Comparison of ENCODE assay signal across 11 cellular contexts in the genomic region with DNA sequence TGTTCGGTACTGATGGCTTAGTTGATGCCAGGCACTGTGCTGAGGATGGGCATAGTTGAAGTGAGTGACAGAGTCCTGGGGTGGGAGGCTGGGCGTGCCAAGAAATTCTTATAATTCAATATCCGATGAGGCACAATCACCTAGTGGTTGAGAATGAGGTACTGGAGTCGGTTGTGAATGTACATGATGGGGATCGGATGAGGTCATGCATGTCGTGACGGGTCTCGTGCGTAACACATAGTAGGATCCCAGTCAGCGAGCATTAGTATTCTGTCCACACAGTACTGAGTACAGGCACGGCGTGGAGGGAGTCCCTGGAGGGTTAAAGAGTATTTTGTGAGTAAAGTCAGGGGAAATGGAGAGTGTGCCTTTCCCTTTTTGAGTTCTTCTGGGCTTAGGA. TPM values are rescaled to one million over a fixed set of nuclear protein-coding genes. Genes with fewer than 3 reads are reported as not detected.
DNase-seq lines count a peak whose midpoint lies in the region; ATAC-seq and TF ChIP-seq lines count a peak whose summit lies in the region.
"Had no signal": no experiment of that assay in that cellular context is flagged by ENCODE, and none has a peak within 500 bp of the region (broad histone marks: within the 10 kb centered on the region; RNA-seq: fewer than 3 reads in every experiment).

No MANE protein-coding gene starts in this region.

- H3K27me3 Mint-ChIP-seq in activated CD4-positive, alpha-beta T cell treated with anti-CD3 and anti-CD28 coated beads, Interleukin-2, amount 10 ng/mL, durations not matched to agents 24 days and 14 days: peaks cover 3% of the 10 kb centered on the region
- peaks cover 5% of the 10 kb centered on the region for H3K27me3 Mint-ChIP-seq in WTC11 (ENCODE audit: low read depth)

- no peak for DNase-seq in activated CD4-positive, alpha-beta T cell treated with anti-CD3 and anti-CD28 coated beads, Interleukin-2, amount 10 ng/mL, durations not matched to agents 24 days and 14 days
- no peak for DNase-seq in activated CD4-positive, alpha-beta T cell treated with anti-CD3 and anti-CD28 coated beads, Interleukin-2, amount 50 U/mL, for 4 hours
- DNase-seq in WTC11 (ENCODE audit: low spot score) (no peak), fibroblast of the aortic adventitia (ENCODE audit: low read depth) (no peak), spleen (no peak), NCI-H1694 treated with DMSO at 0.1 percent for 48 hours (lab: John Stamatoyannopoulos, UW) (no peak)
- DNase-seq: heart left ventricle, T1000 had no signal

- POLR2A ChIA-PET in WTC11 (lab: Charles Lee): no interaction called here

- TF ChIP-seq POLR2A in spleen (IDR thresholded peaks at IDR 0.05): no peak

- peaks cover 59 to 86% (median 80%) of the 10 kb centered on the region in 6 donors for H3K4me1 ChIP-seq in spleen

- H3K27ac Mint-ChIP-seq in activated CD4-positive, alpha-beta T cell treated with anti-CD3 and anti-CD28 coated beads, Interleukin-2, amount 10 ng/mL, durations not matched to agents 24 days and 14 days: peak overlapping the region; percentile 56
- H3K27ac Mint-ChIP-seq in WTC11: peak overlapping the region; percentile 93

- TF ChIP-seq CTCF in WTC11 (IDR thresholded peaks at IDR 0.05): no peak
- no peak for TF ChIP-seq CTCF in fibroblast of the aortic adventitia (IDR thresholded peaks at IDR 0.05; ENCODE audit: insufficient read depth, low read length)
- no peak for TF ChIP-seq CTCF in spleen (IDR thresholded peaks at IDR 0.05 in 8 of 11, conservative IDR thresholded peaks at IDR 0.05 in 3 of 11)

- H3K9me3 Mint-ChIP-seq in activated CD4-positive, alpha-beta T cell treated with anti-CD3 and anti-CD28 coated beads, Interleukin-2, amount 10 ng/mL, durations not matched to agents 24 days and 14 days: peaks cover 4% of the 10 kb centered on the region
- H3K9me3 Mint-ChIP-seq in WTC11: no peaks in the 10 kb centered on the region

- H3K36me3 ChIP-seq in spleen: peaks cover 0 to 66% (median 28%) of the 10 kb centered on the region in 6 donors

- 82 to 90% (median 85%) methylated on average over 12 of the region's 12 CpGs for WGBS in spleen, 5 donors

- peak overlapping the region; percentile 100 for H3K4me3 Mint-ChIP-seq in activated CD4-positive, alpha-beta T cell treated with anti-CD3 and anti-CD28 coated beads, Interleukin-2, amount 10 ng/mL, durations not matched to agents 24 days and 14 days
- H3K4me3 Mint-ChIP-seq in WTC11: peak overlapping the region; percentile 90

- CTCF ChIA-PET in WTC11 (lab: Charles Lee): interaction anchor here (0.6 kb wide), 1 partner anchor 45 kb away, joined by 4 read pairs; no protein-coding TSS in a partner anchor

- peaks cover 68% of the 10 kb centered on the region for H3K36me3 Mint-ChIP-seq in activated CD4-positive, alpha-beta T cell treated with anti-CD3 and anti-CD28 coated beads, Interleukin-2, amount 10 ng/mL, durations not matched to agents 24 days and 14 days (ENCODE audit: low read depth)
- peaks cover 54% of the 10 kb centered on the region for H3K36me3 Mint-ChIP-seq in WTC11

- intact Hi-C loops in activated CD4-positive, alpha-beta T cell treated with anti-CD3 and anti-CD28 coated beads, Interleukin-2, amount 10 ng/mL, durations not matched to agents 24 days and 14 days (cut with micrococcal nuclease): no loop called here
- intact Hi-C loops in spleen (cut with DNase I; ENCODE audit: low total_unique reads): loop anchor here (10.0 kb wide), 1 partner anchor 49 kb away; no protein-coding TSS in a partner anchor

- ATAC-seq in WTC11 (no peak), GM18502 (IDR thresholded peaks at IDR 0.05; ENCODE audit: poor library complexity, unreplicated experiment) (no peak), GM21528 (IDR thresholded peaks at IDR 0.05; ENCODE audit: low FRiP score, unreplicated experiment) (no peak)
- ATAC-seq: heart left ventricle had no signal

- H3K4me1 Mint-ChIP-seq in activated CD4-positive, alpha-beta T cell treated with anti-CD3 and anti-CD28 coated beads, Interleukin-2, amount 10 ng/mL, durations not matched to agents 24 days and 14 days: peaks cover 57% of the 10 kb centered on the region
- H3K4me1 Mint-ChIP-seq in WTC11: peaks cover 39% of the 10 kb centered on the region

- no peaks in the 10 kb centered on the region for H3K9me3 ChIP-seq in spleen
- H3K9me3 ChIP-seq: heart left ventricle had no signal

- no peaks in the 10 kb centered on the region for H3K27me3 ChIP-seq in spleen (replicated peaks in 1 of 7)
- H3K27me3 ChIP-seq: heart left ventricle had no signal

- peak overlapping the region; percentile 32 for H3K4me3 ChIP-seq in fibroblast of the aortic adventitia (ENCODE audit: low read depth, low read length)
- H3K4me3 ChIP-seq in spleen: peak overlapping the region in 1 of 8 donors; percentile 91

- H3K27ac ChIP-seq in spleen: peak overlapping the region in 5 of 8 donors; percentile 94 to 98 (median 96)

TF ChIP-seq in WTC11, 78 proteins besides CTCF, POLR2A, EP300 and RAD21:
- TF ChIP-seq CREM (CRISPR knock-in tag; IDR thresholded peaks at IDR 0.05) (no peak), GRHL2 (CRISPR knock-in tag; IDR thresholded peaks at IDR 0.05; ENCODE audit: insufficient replicate concordance, severe bottlenecking) (no peak), TEAD4 (CRISPR knock-in tag; IDR thresholded peaks at IDR 0.05) (no peak), ELF4 (CRISPR knock-in tag; IDR thresholded peaks at IDR 0.05; ENCODE audit: low read depth) (no peak), AR (CRISPR knock-in tag; IDR thresholded peaks at IDR 0.05) (no peak)
- TF ChIP-seq, protein P1, sequence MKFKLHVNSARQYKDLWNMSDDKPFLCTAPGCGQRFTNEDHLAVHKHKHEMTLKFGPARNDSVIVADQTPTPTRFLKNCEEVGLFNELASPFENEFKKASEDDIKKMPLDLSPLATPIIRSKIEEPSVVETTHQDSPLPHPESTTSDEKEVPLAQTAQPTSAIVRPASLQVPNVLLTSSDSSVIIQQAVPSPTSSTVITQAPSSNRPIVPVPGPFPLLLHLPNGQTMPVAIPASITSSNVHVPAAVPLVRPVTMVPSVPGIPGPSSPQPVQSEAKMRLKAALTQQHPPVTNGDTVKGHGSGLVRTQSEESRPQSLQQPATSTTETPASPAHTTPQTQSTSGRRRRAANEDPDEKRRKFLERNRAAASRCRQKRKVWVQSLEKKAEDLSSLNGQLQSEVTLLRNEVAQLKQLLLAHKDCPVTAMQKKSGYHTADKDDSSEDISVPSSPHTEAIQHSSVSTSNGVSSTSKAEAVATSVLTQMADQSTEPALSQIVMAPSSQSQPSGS (CRISPR knock-in tag; IDR thresholded peaks at IDR 0.05; ENCODE audit: borderline replicate concordance, low read depth): no peak

RNA-seq across cellular contexts. Expression of gene SAFB, which starts 2.8 kb away (rescaled TPM):
- 142 and 143 TPM in 2 replicates for total RNA-seq in activated CD4-positive, alpha-beta T cell treated with anti-CD3 and anti-CD28 coated beads, Interleukin-2, amount 10 ng/mL, durations not matched to agents 24 days and 14 days
- total RNA-seq in WTC11 (2021): 106 to 141 TPM (median 110 TPM) in 3 replicates
- total RNA-seq in fibroblast of the aortic adventitia (ENCODE audit: low replicate concordance): 43.5 and 92.9 TPM in 2 replicates
- 100 to 1,000 TPM in 5 of 7 donors, 10 to 100 TPM in 2; 94.5 to 161 (median 112) TPM for total RNA-seq in spleen
- 10 to 100 TPM; 41.7 to 70.0 (median 64.8) TPM for polyA plus RNA-seq in spleen

RNA-seq across cellular contexts. Expression of gene SAFB2, which starts 3.1 kb away (rescaled TPM):
- total RNA-seq in activated CD4-positive, alpha-beta T cell treated with anti-CD3 and anti-CD28 coated beads, Interleukin-2, amount 10 ng/mL, durations not matched to agents 24 days and 14 days: 97.6 and 101 TPM in 2 replicates
- total RNA-seq in WTC11 (2021) (70.0 to 100 TPM (median 77.8 TPM) in 3 replicates), fibroblast of the aortic adventitia (ENCODE audit: low replicate concordance) (36.7 and 39.9 TPM in 2 replicates), spleen (100 to 1,000 TPM in 6 of 7 donors, 10 to 100 TPM in 1; 73.4 to 146 (median 117) TPM)
- 10 to 100 TPM; 34.8 to 90.6 (median 60.1) TPM for polyA plus RNA-seq in spleen

RNA-seq across cellular contexts. Expression of gene MICOS13, which starts 54.7 kb away (rescaled TPM):
- 56.2 and 63.4 TPM in 2 replicates for total RNA-seq in activated CD4-positive, alpha-beta T cell treated with anti-CD3 and anti-CD28 coated beads, Interleukin-2, amount 10 ng/mL, durations not matched to agents 24 days and 14 days
- total RNA-seq in WTC11 (2021) (30.0 to 32.8 TPM (median 32.5 TPM) in 3 replicates), fibroblast of the aortic adventitia (ENCODE audit: low replicate concordance) (15.4 and 31.1 TPM in 2 replicates), spleen (10 to 100 TPM; 15.7 to 41.0 (median 36.8) TPM)
- 10 to 100 TPM; 71.0 to 89.5 (median 78.0) TPM for polyA plus RNA-seq in spleen

RNA-seq across cellular contexts. Expression of gene HSD11B1L, which starts 55.2 kb away (rescaled TPM):
- total RNA-seq in activated CD4-positive, alpha-beta T cell treated with anti-CD3 and anti-CD28 coated beads, Interleukin-2, amount 10 ng/mL, durations not matched to agents 24 days and 14 days: 2.2 and 2.6 TPM in 2 replicates
- 11.8 to 19.1 TPM (median 15.5 TPM) in 3 replicates for total RNA-seq in WTC11 (2021)
- total RNA-seq in fibroblast of the aortic adventitia (ENCODE audit: low replicate concordance): 10.8 and 17.2 TPM in 2 replicates
- total RNA-seq in spleen: 1 to 10 TPM; 1.9 to 8.8 (median 3.1) TPM
- polyA plus RNA-seq in spleen: 1 to 10 TPM; 3.3 to 5.5 (median 3.8) TPM

RNA-seq across cellular contexts. Expression of gene TINCR, which starts 57.9 kb away (rescaled TPM):
- 0.33 and 0.52 TPM in 2 replicates for total RNA-seq in activated CD4-positive, alpha-beta T cell treated with anti-CD3 and anti-CD28 coated beads, Interleukin-2, amount 10 ng/mL, durations not matched to agents 24 days and 14 days
- 0.60 to 0.85 TPM (median 0.76 TPM) in 3 replicates for total RNA-seq in WTC11 (2021)
- total RNA-seq in fibroblast of the aortic adventitia (ENCODE audit: low replicate concordance): 0.08 TPM in 1 of 2 replicates, not detected in the other
- under 1 TPM in 5 of 7 donors, not detected in 2; 0.26 to 0.73 (median 0.27) TPM for total RNA-seq in spleen
- polyA plus RNA-seq in spleen: under 1 TPM; 0.05 to 0.10 (median 0.09) TPM
- total RNA-seq: pulmonary artery endothelial cell had no signal
